Comparison of ENCODE assay signal across 32 cellular contexts in genomic region chr5:37189355-37189754, GRCh38.
"Had no signal": no experiment of that assay in that cellular context is flagged by ENCODE, and none has a peak within 500 bp of the region (broad histone marks: within the 10 kb centered on the region; RNA-seq: fewer than 3 reads in every experiment).

No MANE protein-coding gene starts in this region.

- H3K27me3 ChIP-seq: ascending aorta, cardiac muscle cell, right lobe of liver, uterus had no signal

- ATAC-seq: activated CD4-positive, CD25-positive, alpha-beta regulatory T cell treated with anti-CD3 and anti-CD28 coated beads, Interleukin-2, amount 50 U/mL, for 24 hours; esophagus mucosa; mucosa of descending colon; natural killer cell treated with Interleukin-12 subunit alpha and Interleukin-12 subunit beta and Interleukin-15 and Interleukin-18, amount 100 ng/mL, for 72 hours; right lobe of liver; stimulated activated effector memory CD8-positive, alpha-beta T cell treated with anti-CD3 and anti-CD28 coated beads, Interleukin-12 subunit alpha, Interleukin-12 subunit beta, amount 100 ng/mL, for 72 hours had no signal

- H3K27ac Mint-ChIP-seq: activated naive CD4-positive, alpha-beta T cell treated with anti-CD3 and anti-CD28 coated beads for 36 hours; activated naive CD8-positive, alpha-beta T cell treated with anti-CD3 and anti-CD28 coated beads for 36 hours; brain; natural killer cell treated with Interleukin-12 subunit alpha and Interleukin-12 subunit beta and Interleukin-15 and Interleukin-18, amount 100 ng/mL, for 72 hours; stimulated activated effector memory CD8-positive, alpha-beta T cell treated with anti-CD3 and anti-CD28 coated beads, Interleukin-12 subunit alpha, Interleukin-12 subunit beta, amount 100 ng/mL, for 72 hours; stimulated activated naive CD8-positive, alpha-beta T cell treated with anti-CD3 and anti-CD28 coated beads, Interleukin-15, Interleukin-2, amounts not matched to agents 100 ng/mL and 50 ng/mL, for 24 hours; T-helper 1 cell treated with Interleukin-12 subunit alpha and Interleukin-12 subunit beta and Interleukin-4 antibody, amounts not matched to agents 30 μg/mL and 1 μg/mL, for 36 hours; type B pancreatic cell had no signal

- H3K27ac ChIP-seq: ascending aorta, cardiac muscle cell, left ventricle myocardium inferior, right lobe of liver, skin epidermis, thoracic aorta, uterus, WERI-Rb-1 had no signal

- H3K9me3 Mint-ChIP-seq: activated naive CD4-positive, alpha-beta T cell treated with anti-CD3 and anti-CD28 coated beads for 36 hours; activated naive CD8-positive, alpha-beta T cell treated with anti-CD3 and anti-CD28 coated beads for 36 hours; brain; natural killer cell treated with Interleukin-12 subunit alpha and Interleukin-12 subunit beta and Interleukin-15 and Interleukin-18, amount 100 ng/mL, for 72 hours; stimulated activated effector memory CD8-positive, alpha-beta T cell treated with anti-CD3 and anti-CD28 coated beads, Interleukin-12 subunit alpha, Interleukin-12 subunit beta, amount 100 ng/mL, for 72 hours; stimulated activated naive CD8-positive, alpha-beta T cell treated with anti-CD3 and anti-CD28 coated beads, Interleukin-15, Interleukin-2, amounts not matched to agents 100 ng/mL and 50 ng/mL, for 24 hours; T-helper 1 cell treated with Interleukin-12 subunit alpha and Interleukin-12 subunit beta and Interleukin-4 antibody, amounts not matched to agents 30 μg/mL and 1 μg/mL, for 36 hours; type B pancreatic cell had no signal

- H3K36me3 Mint-ChIP-seq: activated naive CD8-positive, alpha-beta T cell treated with anti-CD3 and anti-CD28 coated beads for 36 hours had no signal

- H3K27me3 Mint-ChIP-seq: activated naive CD8-positive, alpha-beta T cell treated with anti-CD3 and anti-CD28 coated beads for 36 hours; brain; natural killer cell treated with Interleukin-12 subunit alpha and Interleukin-12 subunit beta and Interleukin-15 and Interleukin-18, amount 100 ng/mL, for 72 hours; stimulated activated naive CD8-positive, alpha-beta T cell treated with anti-CD3 and anti-CD28 coated beads, Interleukin-15, Interleukin-2, amounts not matched to agents 100 ng/mL and 50 ng/mL, for 24 hours; type B pancreatic cell had no signal

- FAIRE-seq: endothelial cell of umbilical vein, islet of Langerhans, TTC549 had no signal

- H3K9me3 ChIP-seq: ascending aorta, left ventricle myocardium inferior, mucosa of descending colon, right lobe of liver, thoracic aorta, uterus had no signal

- DNase-seq: activated CD4-positive, alpha-beta T cell treated with anti-CD3 and anti-CD28 coated beads for 48 hours; activated CD4-positive, alpha-beta T cell treated with anti-CD3 and anti-CD28 coated beads, Interleukin-2, amount 50 U/mL, for 48 hours; activated CD8-positive, alpha-beta memory T cell treated with anti-CD3 and anti-CD28 coated beads for 24 hours; activated effector memory CD4-positive, alpha-beta T cell treated with anti-CD3 and anti-CD28 coated beads, Interleukin-2, amount 50 U/mL, for 16 hours; activated naive CD4-positive, alpha-beta T cell treated with anti-CD3 and anti-CD28 coated beads for 36 hours; activated naive CD8-positive, alpha-beta T cell treated with anti-CD3 and anti-CD28 coated beads for 36 hours; cortex of kidney; foreskin melanocyte; left ventricle myocardium inferior; mucosa of descending colon; right lobe of liver; stimulated activated CD4-positive, alpha-beta T cell treated with anti-CD3 and anti-CD28 coated beads, Interleukin-12 subunit alpha, Interleukin-12 subunit beta, amount 100 ng/mL, for 4 hours; stimulated activated CD4-positive, alpha-beta T cell treated with anti-CD3 and anti-CD28 coated beads, Interleukin-4, amount 100 ng/mL, for 1 hour; T-helper 9 cell; uterus; WERI-Rb-1 had no signal

- H3K4me1 ChIP-seq: ascending aorta, left ventricle myocardium inferior, right lobe of liver, uterus had no signal

- H3K4me1 Mint-ChIP-seq: activated naive CD8-positive, alpha-beta T cell treated with anti-CD3 and anti-CD28 coated beads for 36 hours; brain; stimulated activated effector memory CD8-positive, alpha-beta T cell treated with anti-CD3 and anti-CD28 coated beads, Interleukin-12 subunit alpha, Interleukin-12 subunit beta, amount 100 ng/mL, for 72 hours had no signal

- H3K4me3 ChIP-seq: ascending aorta, cardiac muscle cell, left ventricle myocardium inferior, lung, mucosa of descending colon, right lobe of liver, skin epidermis, thoracic aorta, uterus had no signal

- H3K4me3 Mint-ChIP-seq: activated naive CD4-positive, alpha-beta T cell treated with anti-CD3 and anti-CD28 coated beads for 36 hours; activated naive CD8-positive, alpha-beta T cell treated with anti-CD3 and anti-CD28 coated beads for 36 hours; brain; natural killer cell treated with Interleukin-12 subunit alpha and Interleukin-12 subunit beta and Interleukin-15 and Interleukin-18, amount 100 ng/mL, for 72 hours; stimulated activated effector memory CD8-positive, alpha-beta T cell treated with anti-CD3 and anti-CD28 coated beads, Interleukin-12 subunit alpha, Interleukin-12 subunit beta, amount 100 ng/mL, for 72 hours; stimulated activated naive CD8-positive, alpha-beta T cell treated with anti-CD3 and anti-CD28 coated beads, Interleukin-15, Interleukin-2, amounts not matched to agents 100 ng/mL and 50 ng/mL, for 24 hours; T-helper 1 cell treated with Interleukin-12 subunit alpha and Interleukin-12 subunit beta and Interleukin-4 antibody, amounts not matched to agents 30 μg/mL and 1 μg/mL, for 36 hours; type B pancreatic cell had no signal
